8 cellular contexts compared by ENCODE assay signal in the genomic region with DNA sequence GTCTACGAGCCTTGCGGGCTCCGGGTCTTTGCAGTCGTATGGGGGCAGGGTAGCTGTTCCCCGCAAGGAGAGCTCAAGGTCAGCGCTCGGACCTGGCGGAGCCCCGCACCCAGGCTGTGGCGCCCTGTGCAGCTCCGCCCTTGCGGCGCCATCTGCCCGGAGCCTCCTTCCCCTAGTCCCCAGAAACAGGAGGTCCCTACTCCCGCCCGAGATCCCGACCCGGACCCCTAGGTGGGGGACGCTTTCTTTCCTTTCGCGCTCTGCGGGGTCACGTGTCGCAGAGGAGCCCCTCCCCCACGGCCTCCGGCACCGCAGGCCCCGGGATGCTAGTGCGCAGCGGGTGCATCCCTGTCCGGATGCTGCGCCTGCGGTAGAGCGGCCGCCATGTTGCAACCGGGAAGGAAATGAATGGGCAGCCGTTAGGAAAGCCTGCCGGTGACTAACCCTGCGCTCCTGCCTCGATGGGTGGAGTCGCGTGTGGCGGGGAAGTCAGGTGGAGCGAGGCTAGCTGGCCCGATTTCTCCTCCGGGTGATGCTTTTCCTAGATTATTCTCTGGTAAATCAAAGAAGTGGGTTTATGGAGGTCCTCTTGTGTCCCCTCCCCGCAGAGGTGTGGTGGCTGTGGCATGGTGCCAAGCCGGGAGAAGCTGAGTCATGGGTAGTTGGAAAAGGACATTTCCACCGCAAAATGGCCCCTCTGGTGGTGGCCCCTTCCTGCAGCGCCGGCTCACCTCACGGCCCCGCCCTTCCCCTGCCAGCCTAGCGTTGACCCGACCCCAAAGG. TPM values are rescaled to one million over a fixed set of nuclear protein-coding genes. Genes with fewer than 3 reads are reported as not detected.
DNase-seq lines count a peak whose midpoint lies in the region; ATAC-seq and TF ChIP-seq lines count a peak whose summit lies in the region.

No MANE protein-coding gene starts in this region.

- H3K79me2 ChIP-seq in KMS-11 (ENCODE audit: insufficient read depth, low read depth): peaks cover 43% of the 10 kb centered on the region

- H3K4me1 ChIP-seq in KMS-11 (ENCODE audit: low read depth, poor library complexity, severe bottlenecking) (peaks cover 31% of the 10 kb centered on the region), adipocyte (ENCODE audit: control insufficient read depth, insufficient read depth, low read length) (peaks cover 41% of the 10 kb centered on the region), heart right ventricle (peaks cover 17 to 72% (median 59%) of the 10 kb centered on the region in 9 donors)

- peaks cover 16% of the 10 kb centered on the region; the same call in 1 of the 2 replicates for H3K36me3 ChIP-seq in KMS-11 (ENCODE audit: insufficient read depth)
- peaks cover 54% of the 10 kb centered on the region for H3K36me3 ChIP-seq in adipocyte (ENCODE audit: control insufficient read depth, insufficient read depth, low read length, severe bottlenecking)
- H3K36me3 ChIP-seq in heart right ventricle: peaks cover 0 to 73% (median 43%) of the 10 kb centered on the region in 9 donors

- 0% methylated on average over 55 of the region's 55 CpGs for WGBS in heart right ventricle, 2 donors

- ATAC-seq in GM19035 (IDR thresholded peaks at IDR 0.05; ENCODE audit: unreplicated experiment) (peak; percentile 3), heart right ventricle (peak; percentile 10 to 47 (median 21))

- H2AFZ ChIP-seq in KMS-11 (ENCODE audit: low read depth): no peak overlapping the region

- peak overlapping the region; percentile 74 for H3K4me2 ChIP-seq in KMS-11

- peak; percentile 71 for DNase-seq in AG20443 (ENCODE audit: low spot score)
- peak; percentile 52 for DNase-seq in SKM-1 treated with dmso at 0.1 percent for 144 hours (lab: John Stamatoyannopoulos, UW; ENCODE audit: unreplicated experiment)
- DNase-seq in adipocyte (ENCODE audit: low read depth): peak; percentile 77
- DNase-seq in heart right ventricle: peak; percentile 68 to 74
- peak; percentile 95 for DNase-seq in posterior vena cava (ENCODE audit: low spot score)
- DNase-seq in ureter (ENCODE audit: low spot score): peak; percentile 83

- H3K9ac ChIP-seq in KMS-11: peak overlapping the region; percentile 94
- H3K9ac ChIP-seq in adipocyte (ENCODE audit: low read length): peak overlapping the region; percentile 97

- intact Hi-C loops in heart right ventricle (cut with DNase I): loop anchor here (2.0 to 10.0 kb wide), 15 partner anchors 18 to 208 kb away; a partner anchor contains a TSS
- intact Hi-C loops in posterior vena cava (cut with DNase I): loop anchor here (5.0 to 10.0 kb wide), 3 partner anchors 108 to 330 kb away; a partner anchor contains a TSS

- no peak overlapping the region for H3K4me3 ChIP-seq in KMS-11 (IDR thresholded peaks at IDR 0.05; ENCODE audit: insufficient read depth, low read depth, low read length)
- H3K4me3 ChIP-seq in adipocyte (ENCODE audit: low read length): peak overlapping the region; percentile 93
- peak overlapping the region; percentile 81 to 99 (median 98) for H3K4me3 ChIP-seq in heart right ventricle

- H3K27me3 ChIP-seq in KMS-11 (ENCODE audit: insufficient read depth, low read depth) (no peaks in the 10 kb centered on the region), adipocyte (replicated peaks; ENCODE audit: control insufficient read depth, insufficient read depth, low read length) (no peaks in the 10 kb centered on the region), heart right ventricle (no peaks in the 10 kb centered on the region)

- H3K9me3 ChIP-seq in adipocyte (ENCODE audit: control insufficient read depth, low read length) (no peaks in the 10 kb centered on the region), heart right ventricle (no peaks in the 10 kb centered on the region)

- TF ChIP-seq CTCF in KMS-11 (conservative IDR thresholded peaks at IDR 0.05; ENCODE audit: low read depth, low read length) (no peak), heart right ventricle (IDR thresholded peaks at IDR 0.05) (peak in 1 of 9 donors; percentile 2)

- H4K20me1 ChIP-seq in KMS-11 (ENCODE audit: insufficient read depth): peaks cover 18% of the 10 kb centered on the region; the same call in 1 of the 2 replicates

- H3K27ac ChIP-seq in KMS-11 (peak overlapping the region; percentile 99), heart right ventricle (peak overlapping the region; percentile 91 to 100 (median 98))

RNA-seq across cellular contexts. Expression of a gene that starts 0.8 kb away (rescaled TPM):
- total RNA-seq in heart right ventricle: 1,000 to 10,000 TPM; 4,081 to 7,888 (median 4,666) TPM
- polyA plus RNA-seq in heart right ventricle: 1,000 to 10,000 TPM; 5,840 to 6,426 TPM
- 1,000 to 10,000 TPM; 2,037 to 2,666 TPM for total RNA-seq in posterior vena cava
- total RNA-seq in ureter: 2,120 TPM

RNA-seq across cellular contexts. Expression of a gene that starts 20.7 kb away (rescaled TPM):
- total RNA-seq in heart right ventricle (10 to 100 TPM; 10.5 to 21.6 (median 17.3) TPM), posterior vena cava (10 to 100 TPM; 26.4 to 33.0 TPM), ureter (13.7 TPM)
- 10 to 100 TPM; 14.3 to 30.5 TPM for polyA plus RNA-seq in heart right ventricle

RNA-seq across cellular contexts. Expression of a gene that starts 33.0 kb away (rescaled TPM):
- 10 to 100 TPM; 11.1 to 29.2 (median 15.3) TPM for total RNA-seq in heart right ventricle
- polyA plus RNA-seq in heart right ventricle: 10 to 100 TPM; 18.5 to 31.1 TPM
- total RNA-seq in posterior vena cava: 10 to 100 TPM; 18.6 to 27.1 TPM
- 51.7 TPM for total RNA-seq in ureter

RNA-seq across cellular contexts. Expression of a gene that starts 41.2 kb away (rescaled TPM):
- total RNA-seq in heart right ventricle (10 to 100 TPM in 8 of 10 donors, 1 to 10 TPM in 2; 8.4 to 18.8 (median 13.1) TPM), posterior vena cava (10 to 100 TPM; 14.4 to 16.3 TPM), ureter (24.0 TPM)
- polyA plus RNA-seq in heart right ventricle: 1 to 10 TPM; 5.4 to 5.8 TPM

RNA-seq across cellular contexts. Expression of a gene that starts 42.0 kb away (rescaled TPM):
- 100 to 1,000 TPM; 232 to 300 (median 255) TPM for total RNA-seq in heart right ventricle
- 100 to 1,000 TPM; 123 to 181 TPM for polyA plus RNA-seq in heart right ventricle
- 100 to 1,000 TPM in 1 of 2 donors, 10 to 100 TPM in 1; 90.1 to 102 TPM for total RNA-seq in posterior vena cava
- 150 TPM for total RNA-seq in ureter
